ENCODE assay signal across 9 cellular contexts in genomic region chr22:17706947-17707346, GRCh38.
DNase-seq lines count a peak whose midpoint lies in the region; ATAC-seq and TF ChIP-seq lines count a peak whose summit lies in the region.
"Had no signal": no experiment of that assay in that cellular context is flagged by ENCODE, and none has a peak within 500 bp of the region (broad histone marks: within the 10 kb centered on the region; RNA-seq: fewer than 3 reads in every experiment).

No MANE protein-coding gene starts in this region.

- no peaks in the 10 kb centered on the region for H3K27me3 Mint-ChIP-seq in endodermal cell (ENCODE audit: insufficient read depth)

- H3K4me1 ChIP-seq in BE2C = peaks cover 16% of the 10 kb centered on the region
- peaks cover 32% of the 10 kb centered on the region for H3K4me1 ChIP-seq in OCI-LY3 (ENCODE audit: low read length)
- H3K4me1 ChIP-seq in endodermal cell (ENCODE audit: control insufficient read depth, insufficient read depth, low read length) = no peaks in the 10 kb centered on the region
- H3K4me1 ChIP-seq in parathyroid adenoma = no peaks in the 10 kb centered on the region

- peaks cover 46% of the 10 kb centered on the region for H3K36me3 Mint-ChIP-seq in endodermal cell (ENCODE audit: low read depth)

- H3K4me3 Mint-ChIP-seq in endodermal cell = no peak overlapping the region

- no peak for ATAC-seq in GM19328 (IDR thresholded peaks at IDR 0.05; ENCODE audit: unreplicated experiment)

- no peak for TF ChIP-seq CTCF in BE2C (IDR thresholded peaks at IDR 0.05; ENCODE audit: low read depth, low read length)
- no peak for TF ChIP-seq CTCF in OCI-LY3 (IDR thresholded peaks at IDR 0.05; ENCODE audit: low read depth, low read length)
- no peak for TF ChIP-seq CTCF in endodermal cell (conservative IDR thresholded peaks at IDR 0.05)
- no peak for TF ChIP-seq CTCF in parathyroid adenoma (IDR thresholded peaks at IDR 0.05)

- H3K36me3 ChIP-seq in BE2C (peaks cover 28% of the 10 kb centered on the region), OCI-LY3 (replicated peaks; ENCODE audit: low read depth, low read length) (peaks cover 35% of the 10 kb centered on the region), endodermal cell (ENCODE audit: control insufficient read depth, insufficient read depth, low read length) (peaks cover 53% of the 10 kb centered on the region), parathyroid adenoma (ENCODE audit: control insufficient read depth, insufficient read depth, low read length) (no peaks in the 10 kb centered on the region)

- peaks cover 4% of the 10 kb centered on the region; the same call in 1 of the 2 replicates for H4K20me1 ChIP-seq in OCI-LY3 (ENCODE audit: insufficient read depth, low read length)

- H3K27ac Mint-ChIP-seq in endodermal cell = peak overlapping the region; percentile 12

- H3K4me3 ChIP-seq in BE2C (ENCODE audit: low read depth, low read length) (peak overlapping the region; percentile 28), OCI-LY3 (ENCODE audit: low read length) (peak overlapping the region; percentile 79), endodermal cell (ENCODE audit: low read length) (no peak overlapping the region), parathyroid adenoma (ENCODE audit: low read depth, low read length) (peak overlapping the region; percentile 15)

- H3K9me3 Mint-ChIP-seq in endodermal cell = no peaks in the 10 kb centered on the region
- H3K9me3 Mint-ChIP-seq: activated naive CD4-positive, alpha-beta T cell treated with anti-CD3 and anti-CD28 coated beads for 36 hours had no signal

- DNase-seq in BE2C (no peak), endodermal cell (no peak), GDM1 (lab: John Stamatoyannopoulos, UW) (no peak), DMS114 treated with DMSO at 0.1 percent for 48 hours (lab: John Stamatoyannopoulos, UW; ENCODE audit: unreplicated experiment) (no peak)
- no peak for DNase-seq in stimulated activated CD4-positive, alpha-beta T cell treated with anti-CD3 and anti-CD28 coated beads, Interleukin-2, amount 100 ng/mL, for 48 hours

- H3K9me3 ChIP-seq in BE2C (no peaks in the 10 kb centered on the region), OCI-LY3 (ENCODE audit: insufficient read depth, low read length) (no peaks in the 10 kb centered on the region), endodermal cell (ENCODE audit: control insufficient read depth, low read length) (peaks cover 3% of the 10 kb centered on the region), parathyroid adenoma (ENCODE audit: control insufficient read depth, low read length) (no peaks in the 10 kb centered on the region)

- H3K27me3 ChIP-seq in BE2C = no peaks in the 10 kb centered on the region; the same call in 1 of the 2 replicates
- no peaks in the 10 kb centered on the region for H3K27me3 ChIP-seq in OCI-LY3 (ENCODE audit: low read depth, low read length)
- no peaks in the 10 kb centered on the region for H3K27me3 ChIP-seq in endodermal cell (ENCODE audit: control insufficient read depth, insufficient read depth, low read length, poor library complexity, severe bottlenecking)
- H3K27me3 ChIP-seq in parathyroid adenoma (ENCODE audit: control insufficient read depth, insufficient read depth, low read length) = no peaks in the 10 kb centered on the region

- H3K9ac ChIP-seq in OCI-LY3 (ENCODE audit: low read length) = peak overlapping the region; percentile 85
- H3K9ac ChIP-seq in endodermal cell (ENCODE audit: extremely low read depth, low read length, poor library complexity, severe bottlenecking) = no peak overlapping the region
- no peak overlapping the region for H3K9ac ChIP-seq in parathyroid adenoma

- H3K4me1 Mint-ChIP-seq in endodermal cell = peaks cover 4% of the 10 kb centered on the region

- H2AFZ ChIP-seq in OCI-LY3 (ENCODE audit: low read depth, low read length) (no peak overlapping the region), parathyroid adenoma (no peak overlapping the region)

- peaks cover 51% of the 10 kb centered on the region for H3K79me2 ChIP-seq in OCI-LY3 (ENCODE audit: low read length)
- H3K79me2 ChIP-seq in parathyroid adenoma = no peaks in the 10 kb centered on the region

- H3K4me2 ChIP-seq in OCI-LY3 (ENCODE audit: low read length) (peak overlapping the region; percentile 80), parathyroid adenoma (ENCODE audit: low read length) (peak overlapping the region; percentile 33)

- H3K27ac ChIP-seq in OCI-LY3 (ENCODE audit: low read length) (peak overlapping the region; percentile 93), endodermal cell (ENCODE audit: low read depth, low read length) (no peak overlapping the region), parathyroid adenoma (peak overlapping the region; percentile 1)

- 95 to 100% methylated on average over 1 of the region's 1 CpG for WGBS in endodermal cell (ENCODE audit: insufficient coverage in 1 of 2, insufficient read length in 1 of 2), 2 experiments
